29 cellular contexts compared by ENCODE assay signal in the genomic region with DNA sequence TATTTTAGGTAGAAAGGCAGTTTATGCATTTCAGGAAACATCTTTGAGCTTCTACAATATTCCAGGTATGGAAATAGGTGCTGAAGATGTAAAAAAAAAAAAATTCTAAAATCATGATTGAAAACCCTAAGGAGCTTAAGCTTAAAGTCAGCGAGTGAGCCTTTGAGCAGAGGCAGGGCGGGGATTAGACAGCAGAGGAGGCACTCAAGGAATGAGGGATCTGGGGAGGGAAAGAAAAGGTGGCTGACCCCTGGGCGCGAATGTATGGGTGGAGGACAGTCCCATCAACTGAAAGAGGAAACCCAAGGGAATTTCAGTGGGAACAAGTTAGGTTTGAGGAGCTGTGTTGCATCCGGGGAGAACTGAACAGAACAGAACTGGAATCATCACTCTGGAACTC. TPM values are rescaled to one million over a fixed set of nuclear protein-coding genes. Genes with fewer than 3 reads are reported as not detected.
A peak's percentile ranks its signal among the peaks of the same experiment; 100 is the strongest.
DNase-seq lines count a peak whose midpoint lies in the region; ATAC-seq and TF ChIP-seq lines count a peak whose summit lies in the region.
"Had no signal": no experiment of that assay in that cellular context is flagged by ENCODE, and none has a peak within 500 bp of the region (broad histone marks: within the 10 kb centered on the region; RNA-seq: fewer than 3 reads in every experiment).

No MANE protein-coding gene starts in this region.

- TF ChIP-seq CTCF in chondrocyte (IDR thresholded peaks at IDR 0.05) (no peak), nephron progenitor cell (IDR thresholded peaks at IDR 0.05) (no peak), progenitor cell of endocrine pancreas (IDR thresholded peaks at IDR 0.05; ENCODE audit: unreplicated experiment) (no peak)

- H3K4me1 Mint-ChIP-seq in chondrocyte (ENCODE audit: low read depth) (peaks cover 25% of the 10 kb centered on the region), nephron progenitor cell (peaks cover 81% of the 10 kb centered on the region), progenitor cell of endocrine pancreas (ENCODE audit: low read depth) (peaks cover 24% of the 10 kb centered on the region)

- no peak overlapping the region for H3K4me3 Mint-ChIP-seq in chondrocyte (ENCODE audit: unreplicated experiment)
- no peak overlapping the region for H3K4me3 Mint-ChIP-seq in nephron progenitor cell
- no peak overlapping the region for H3K4me3 Mint-ChIP-seq in progenitor cell of endocrine pancreas (ENCODE audit: low read depth)
- H3K4me3 Mint-ChIP-seq: CD4-positive, alpha-beta T cell; H9 had no signal

- H3K36me3 Mint-ChIP-seq in chondrocyte (ENCODE audit: low read depth) (no peaks in the 10 kb centered on the region), nephron progenitor cell (ENCODE audit: low read depth) (no peaks in the 10 kb centered on the region), progenitor cell of endocrine pancreas (ENCODE audit: insufficient read depth) (no peaks in the 10 kb centered on the region)

- H3K27ac Mint-ChIP-seq in chondrocyte (ENCODE audit: unreplicated experiment) (peak overlapping the region; percentile 9), nephron progenitor cell (peak overlapping the region; percentile 13), progenitor cell of endocrine pancreas (peak overlapping the region; percentile 23)
- H3K27ac Mint-ChIP-seq: CD4-positive, alpha-beta T cell had no signal

- H3K27me3 Mint-ChIP-seq in chondrocyte (ENCODE audit: low read depth) (no peaks in the 10 kb centered on the region), nephron progenitor cell (ENCODE audit: low read depth, poor library complexity) (peaks cover 9% of the 10 kb centered on the region), progenitor cell of endocrine pancreas (peaks cover 4% of the 10 kb centered on the region)

- DNase-seq in NCI-H82 treated with DMSO at 0.1 percent for 48 hours (lab: John Stamatoyannopoulos, UW; ENCODE audit: unreplicated experiment): peak; percentile 71
- no peak for DNase-seq in chondrocyte (ENCODE audit: low spot score)
- DNase-seq in nephron progenitor cell: no peak
- no peak for DNase-seq in progenitor cell of endocrine pancreas (ENCODE audit: low spot score, unreplicated experiment)
- no peak for DNase-seq in NCI-H1048 (lab: John Stamatoyannopoulos, UW)
- no peak for DNase-seq in NCI-H526 (lab: John Stamatoyannopoulos, UW)
- DNase-seq: AML-193; CD4-positive, alpha-beta T cell; COR-L47; DMS 273 treated with DMSO at 0.1 percent for 48 hours; DMS79; GF-D8; GM23248; H9; NCI-H1092; NCI-H1417 treated with DMSO at 0.1 percent for 48 hours; NCI-H1694 treated with DMSO at 0.1 percent for 48 hours; NCI-H2081; NCI-H2171; NCI-H226; NCI-H510A; NCI-H748 treated with DMSO at 0.1 percent for 48 hours; NK-92 treated with Interleukin-12 subunit alpha and Interleukin-12 subunit beta, amount 100 ng/mL, for 24 hours; PC-3; SJCRH30 had no signal

- H3K9me3 Mint-ChIP-seq in chondrocyte (ENCODE audit: low read depth) (no peaks in the 10 kb centered on the region), nephron progenitor cell (no peaks in the 10 kb centered on the region), progenitor cell of endocrine pancreas (ENCODE audit: low read depth) (peaks cover 3% of the 10 kb centered on the region)
- H3K9me3 Mint-ChIP-seq: CD4-positive, alpha-beta T cell; H9 had no signal

- no peak for ATAC-seq in HG02852 (IDR thresholded peaks at IDR 0.05; ENCODE audit: unreplicated experiment)
- ATAC-seq: A549, PC-3, Right ventricle myocardium inferior, SK-N-SH treated with all-trans-retinoic acid at 6 μM for 48 hours had no signal

RNA-seq across cellular contexts. Expression of a gene that starts 6.4 kb away (rescaled TPM):
- 413 to 493 TPM (median 463 TPM) in 3 replicates for total RNA-seq in chondrocyte
- total RNA-seq in progenitor cell of endocrine pancreas: 414 and 480 TPM in 2 replicates

RNA-seq across cellular contexts. Expression of a gene that starts 6.8 kb away (rescaled TPM):
- total RNA-seq in chondrocyte: 161 to 172 TPM (median 163 TPM) in 3 replicates
- total RNA-seq in progenitor cell of endocrine pancreas: 281 and 305 TPM in 2 replicates

RNA-seq across cellular contexts. Expression of a gene that starts 12.6 kb away (rescaled TPM):
- 0.56 to 1.7 TPM (median 1.0 TPM) in 3 replicates for total RNA-seq in chondrocyte
- total RNA-seq in progenitor cell of endocrine pancreas: 2.2 and 2.5 TPM in 2 replicates
- total RNA-seq: GM23248 had no signal

RNA-seq across cellular contexts. Expression of a gene that starts 29.6 kb away (rescaled TPM):
- 0.70 to 1.2 TPM (median 0.72 TPM) in 3 replicates for total RNA-seq in chondrocyte
- total RNA-seq in progenitor cell of endocrine pancreas: 1.5 and 2.1 TPM in 2 replicates
- total RNA-seq: GM23248, PC-3, SJCRH30 had no signal

RNA-seq across cellular contexts. Expression of a gene that starts 35.9 kb away (rescaled TPM):
- total RNA-seq in chondrocyte (57.0 to 74.4 TPM (median 59.3 TPM) in 3 replicates), progenitor cell of endocrine pancreas (42.6 and 45.5 TPM in 2 replicates)
